Comparison of ENCODE assay signal across 1 cellular context in the genomic region with DNA sequence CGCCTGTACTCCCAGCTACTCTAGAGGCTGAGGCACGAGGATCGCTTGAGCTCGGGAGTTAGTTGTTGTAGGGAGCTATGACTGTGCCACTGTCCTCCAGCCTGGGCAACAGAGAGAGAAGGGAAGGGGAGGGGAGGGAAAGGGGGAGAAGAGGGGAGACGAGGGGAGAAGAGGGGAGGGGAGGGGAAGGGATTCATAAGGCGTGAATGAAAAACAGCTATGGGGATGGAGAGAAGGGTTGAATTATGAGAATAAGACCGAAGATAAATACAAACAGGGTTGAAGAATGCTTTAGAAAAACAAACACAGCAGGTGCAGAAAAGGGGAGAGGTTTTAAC.
TF ChIP-seq lines count a peak whose summit lies in the region.

No MANE protein-coding gene starts in this region.

TF ChIP-seq in HepG2, 621 proteins besides CTCF, POLR2A, EP300 and RAD21:
- TF ChIP-seq, protein P1, sequence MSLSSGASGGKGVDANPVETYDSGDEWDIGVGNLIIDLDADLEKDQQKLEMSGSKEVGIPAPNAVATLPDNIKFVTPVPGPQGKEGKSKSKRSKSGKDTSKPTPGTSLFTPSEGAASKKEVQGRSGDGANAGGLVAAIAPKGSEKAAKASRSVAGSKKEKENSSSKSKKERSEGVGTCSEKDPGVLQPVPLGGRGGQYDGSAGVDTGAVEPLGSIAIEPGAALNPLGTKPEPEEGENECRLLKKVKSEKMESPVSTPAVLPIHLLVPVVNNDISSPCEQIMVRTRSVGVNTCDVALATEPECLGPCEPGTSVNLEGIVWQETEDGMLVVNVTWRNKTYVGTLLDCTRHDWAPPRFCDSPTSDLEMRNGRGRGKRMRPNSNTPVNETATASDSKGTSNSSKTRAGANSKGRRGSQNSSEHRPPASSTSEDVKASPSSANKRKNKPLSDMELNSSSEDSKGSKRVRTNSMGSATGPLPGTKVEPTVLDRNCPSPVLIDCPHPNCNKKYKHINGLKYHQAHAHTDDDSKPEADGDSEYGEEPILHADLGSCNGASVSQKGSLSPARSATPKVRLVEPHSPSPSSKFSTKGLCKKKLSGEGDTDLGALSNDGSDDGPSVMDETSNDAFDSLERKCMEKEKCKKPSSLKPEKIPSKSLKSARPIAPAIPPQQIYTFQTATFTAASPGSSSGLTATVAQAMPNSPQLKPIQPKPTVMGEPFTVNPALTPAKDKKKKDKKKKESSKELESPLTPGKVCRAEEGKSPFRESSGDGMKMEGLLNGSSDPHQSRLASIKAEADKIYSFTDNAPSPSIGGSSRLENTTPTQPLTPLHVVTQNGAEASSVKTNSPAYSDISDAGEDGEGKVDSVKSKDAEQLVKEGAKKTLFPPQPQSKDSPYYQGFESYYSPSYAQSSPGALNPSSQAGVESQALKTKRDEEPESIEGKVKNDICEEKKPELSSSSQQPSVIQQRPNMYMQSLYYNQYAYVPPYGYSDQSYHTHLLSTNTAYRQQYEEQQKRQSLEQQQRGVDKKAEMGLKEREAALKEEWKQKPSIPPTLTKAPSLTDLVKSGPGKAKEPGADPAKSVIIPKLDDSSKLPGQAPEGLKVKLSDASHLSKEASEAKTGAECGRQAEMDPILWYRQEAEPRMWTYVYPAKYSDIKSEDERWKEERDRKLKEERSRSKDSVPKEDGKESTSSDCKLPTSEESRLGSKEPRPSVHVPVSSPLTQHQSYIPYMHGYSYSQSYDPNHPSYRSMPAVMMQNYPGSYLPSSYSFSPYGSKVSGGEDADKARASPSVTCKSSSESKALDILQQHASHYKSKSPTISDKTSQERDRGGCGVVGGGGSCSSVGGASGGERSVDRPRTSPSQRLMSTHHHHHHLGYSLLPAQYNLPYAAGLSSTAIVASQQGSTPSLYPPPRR (CRISPR knock-in tag; IDR thresholded peaks at IDR 0.05; ENCODE audit: borderline replicate concordance): no peak
- TF ChIP-seq RFXANK (CRISPR knock-in tag; IDR thresholded peaks at IDR 0.05) (no peak), PCBP2 (optimal IDR thresholded peaks at IDR 0.05; ENCODE audit: low read depth, low read length, poor library complexity, severe bottlenecking) (peak; percentile 63), TP53 (CRISPR knock-in tag; conservative IDR thresholded peaks at IDR 0.05) (no peak), PHF5A (CRISPR knock-in tag; IDR thresholded peaks at IDR 0.05; ENCODE audit: low read depth, unreplicated experiment) (no peak), KDM1A (CRISPR knock-in tag; IDR thresholded peaks at IDR 0.05) (no peak), HNRNPK (IDR thresholded peaks at IDR 0.05; ENCODE audit: low read depth, low read length, poor library complexity, severe bottlenecking) (peak; percentile 79)
TF ChIP-seq in HepG2: peak in this region for 2.
